Comparison of ENCODE assay signal across 11 cellular contexts in genomic region chrX:110671068-110671803, GRCh38.
A peak's percentile ranks its signal among the peaks of the same experiment; 100 is the strongest.
DNase-seq lines count a peak whose midpoint lies in the region; ATAC-seq and TF ChIP-seq lines count a peak whose summit lies in the region.
"Had no signal": no experiment of that assay in that cellular context is flagged by ENCODE, and none has a peak within 500 bp of the region (broad histone marks: within the 10 kb centered on the region; RNA-seq: fewer than 3 reads in every experiment).

No MANE protein-coding gene starts in this region.

- no peaks in the 10 kb centered on the region for H3K9me3 ChIP-seq in prostate gland

- ATAC-seq in GM19025 (IDR thresholded peaks at IDR 0.05; ENCODE audit: low read depth, unreplicated experiment) (peak; percentile 90), HG02623 (IDR thresholded peaks at IDR 0.05; ENCODE audit: unreplicated experiment) (peak; percentile 96), HG03558 (IDR thresholded peaks at IDR 0.05; ENCODE audit: extremely low read depth, unreplicated experiment) (peak; percentile 89)

- H3K27me3 ChIP-seq in prostate gland (replicated peaks; ENCODE audit: insufficient read depth), result no peaks in the 10 kb centered on the region
- H3K27me3 ChIP-seq: brain microvascular endothelial cell had no signal

- WGBS in prostate gland, result 74% methylated on average over 3 of the region's 3 CpGs

- intact Hi-C loops in prostate gland (cut with DNase I), result no loop called here

- no peak overlapping the region for H3K27ac ChIP-seq in coronary artery
- no peak overlapping the region for H3K27ac ChIP-seq in prostate gland
- H3K27ac ChIP-seq: brain microvascular endothelial cell had no signal

- no peaks in the 10 kb centered on the region for H3K4me1 ChIP-seq in prostate gland (replicated peaks)

- no peak for TF ChIP-seq POLR2A in prostate gland (IDR thresholded peaks at IDR 0.05)

- no peaks in the 10 kb centered on the region for H3K36me3 ChIP-seq in prostate gland
- H3K36me3 ChIP-seq: brain microvascular endothelial cell had no signal

- H3K4me3 ChIP-seq in fibroblast of villous mesenchyme (ENCODE audit: low read depth, low read length), result no peak overlapping the region
- H3K4me3 ChIP-seq in coronary artery, result no peak overlapping the region
- H3K4me3 ChIP-seq in prostate gland, result no peak overlapping the region

- DNase-seq in fibroblast of villous mesenchyme (ENCODE audit: low read depth) (peak; percentile 3), coronary artery (ENCODE audit: low spot score) (no peak), NCI-H1048 (lab: John Stamatoyannopoulos, UW) (no peak), COLO668 (lab: John Stamatoyannopoulos, UW; ENCODE audit: unreplicated experiment) (no peak), prostate gland (ENCODE audit: low spot score) (no peak)
- DNase-seq: activated CD4-positive, alpha-beta T cell treated with anti-CD3 and anti-CD28 coated beads, Interleukin-2, amount 10 ng/mL, durations not matched to agents 7 days and 5 days; brain microvascular endothelial cell; RPMI8226 had no signal

- TF ChIP-seq CTCF in fibroblast of villous mesenchyme (IDR thresholded peaks at IDR 0.05; ENCODE audit: insufficient read depth, low read depth, low read length), result no peak
- no peak for TF ChIP-seq CTCF in coronary artery (IDR thresholded peaks at IDR 0.05)
- no peak for TF ChIP-seq CTCF in prostate gland (IDR thresholded peaks at IDR 0.05)
